Comparison of ENCODE assay signal across 19 cellular contexts in genomic region chrX:38941675-38942074, GRCh38.
DNase-seq lines count a peak whose midpoint lies in the region; ATAC-seq and TF ChIP-seq lines count a peak whose summit lies in the region.
"Had no signal": no experiment of that assay in that cellular context is flagged by ENCODE, and none has a peak within 500 bp of the region (broad histone marks: within the 10 kb centered on the region; RNA-seq: fewer than 3 reads in every experiment).

No MANE protein-coding gene starts in this region.

- TF ChIP-seq POLR2A in esophagus muscularis mucosa (IDR thresholded peaks at IDR 0.05; ENCODE audit: low read depth) (no peak), uterus (IDR thresholded peaks at IDR 0.05) (no peak)

- intact Hi-C loops in Right ventricle myocardium superior (cut with DNase I) = no loop called here
- intact Hi-C loops in cardiac septum (cut with DNase I) = no loop called here
- intact Hi-C loops in esophagus muscularis mucosa (cut with DNase I) = no loop called here
- intact Hi-C loops in right cardiac atrium (cut with DNase I) = no loop called here
- intact Hi-C loops in tibial artery (cut with DNase I; ENCODE audit: low total_unique reads) = no loop called here
- intact Hi-C loops in uterus (cut with DNase I; ENCODE audit: low total_unique reads) = no loop called here

- H3K4me1 ChIP-seq in esophagus muscularis mucosa = peaks cover 0 to 17% (median 0%) of the 10 kb centered on the region in 4 donors
- H3K4me1 ChIP-seq in right cardiac atrium (ENCODE audit: control insufficient read depth, insufficient read depth, low read length) = no peaks in the 10 kb centered on the region
- peaks cover 0 to 35% (median 2%) of the 10 kb centered on the region in 4 donors for H3K4me1 ChIP-seq in tibial artery
- no peaks in the 10 kb centered on the region for H3K4me1 ChIP-seq in uterus
- H3K4me1 ChIP-seq: Peyer's patch had no signal

- H3K4me3 ChIP-seq in esophagus muscularis mucosa = no peak overlapping the region
- H3K4me3 ChIP-seq in right cardiac atrium (ENCODE audit: low read length) = no peak overlapping the region
- H3K4me3 ChIP-seq in tibial artery = no peak overlapping the region
- no peak overlapping the region for H3K4me3 ChIP-seq in uterus
- H3K4me3 ChIP-seq: Peyer's patch had no signal

- ATAC-seq in Right ventricle myocardium superior (ENCODE audit: poor library complexity) (peak; percentile 78), right cardiac atrium (peak; percentile 26 to 64)
- ATAC-seq: activated naive CD8-positive, alpha-beta T cell treated with anti-CD3 and anti-CD28 coated beads, Interleukin-2, amount 50 U/mL, for 24 hours; HCT116 had no signal

- H3K27ac ChIP-seq in esophagus muscularis mucosa (replicated peaks in 1 of 4) (peak overlapping the region; percentile 19 to 58 (median 42)), right cardiac atrium (ENCODE audit: low read length) (no peak overlapping the region), tibial artery (peak overlapping the region; percentile 59 to 63), uterus (no peak overlapping the region)

- 54% methylated on average over 1 of the region's 1 CpG for WGBS in esophagus muscularis mucosa
- WGBS in right cardiac atrium = 67% methylated on average over 1 of the region's 1 CpG

- no peaks in the 10 kb centered on the region for H3K27me3 ChIP-seq in esophagus muscularis mucosa
- no peaks in the 10 kb centered on the region for H3K27me3 ChIP-seq in right cardiac atrium (ENCODE audit: control insufficient read depth, insufficient read depth)
- H3K27me3 ChIP-seq in tibial artery = no peaks in the 10 kb centered on the region
- H3K27me3 ChIP-seq in uterus = no peaks in the 10 kb centered on the region
- H3K27me3 ChIP-seq: Peyer's patch had no signal

- peaks cover 0 to 24% (median 0%) of the 10 kb centered on the region in 4 donors for H3K9me3 ChIP-seq in esophagus muscularis mucosa
- H3K9me3 ChIP-seq in right cardiac atrium (ENCODE audit: control insufficient read depth, low read length) = no peaks in the 10 kb centered on the region
- no peaks in the 10 kb centered on the region for H3K9me3 ChIP-seq in tibial artery
- no peaks in the 10 kb centered on the region for H3K9me3 ChIP-seq in uterus
- H3K9me3 ChIP-seq: Peyer's patch had no signal

- H3K36me3 ChIP-seq in esophagus muscularis mucosa = no peaks in the 10 kb centered on the region
- no peaks in the 10 kb centered on the region for H3K36me3 ChIP-seq in tibial artery
- H3K36me3 ChIP-seq in uterus = no peaks in the 10 kb centered on the region
- H3K36me3 ChIP-seq: Peyer's patch had no signal

- DNase-seq in Right ventricle myocardium superior (no peak), cardiac septum (ENCODE audit: low spot score) (no peak), esophagus muscularis mucosa (ENCODE audit: extremely low spot score) (no peak), right cardiac atrium (no peak), tibial artery (no peak), iPS-NIHi7 (ENCODE audit: extremely low spot score) (no peak), uterus (no peak), DMS79 (lab: John Stamatoyannopoulos, UW) (no peak)
- DNase-seq: ACHN; activated naive CD8-positive, alpha-beta T cell treated with anti-CD3 and anti-CD28 coated beads, Interleukin-2, amount 50 U/mL, for 24 hours; CD4-positive, CD25-positive, alpha-beta regulatory T cell; DMS 273 treated with DMSO at 0.1 percent for 48 hours; effector CD8-positive, alpha-beta T cell; foreskin melanocyte; NCI-H187 treated with DMSO at 0.1 percent for 48 hours; NCI-H226; nephron progenitor cell; Peyer's patch had no signal

- TF ChIP-seq CTCF in esophagus muscularis mucosa (IDR thresholded peaks at IDR 0.05) = no peak
- no peak for TF ChIP-seq CTCF in tibial artery (IDR thresholded peaks at IDR 0.05)
- no peak for TF ChIP-seq CTCF in uterus (IDR thresholded peaks at IDR 0.05)

- TF ChIP-seq EP300 in esophagus muscularis mucosa (IDR thresholded peaks at IDR 0.05) = no peak

Comparison
In these comparisons a context has a peak if more than half of its experiments do, and no peak if none do; other contexts are left out.
1. H3K27ac ChIP-seq: peak in esophagus muscularis mucosa (4 of 4) and tibial artery (2 of 2); none in right cardiac atrium (single experiment) and uterus (0 of 2).